Comparison of ENCODE assay signal across 21 cellular contexts in the genomic region with DNA sequence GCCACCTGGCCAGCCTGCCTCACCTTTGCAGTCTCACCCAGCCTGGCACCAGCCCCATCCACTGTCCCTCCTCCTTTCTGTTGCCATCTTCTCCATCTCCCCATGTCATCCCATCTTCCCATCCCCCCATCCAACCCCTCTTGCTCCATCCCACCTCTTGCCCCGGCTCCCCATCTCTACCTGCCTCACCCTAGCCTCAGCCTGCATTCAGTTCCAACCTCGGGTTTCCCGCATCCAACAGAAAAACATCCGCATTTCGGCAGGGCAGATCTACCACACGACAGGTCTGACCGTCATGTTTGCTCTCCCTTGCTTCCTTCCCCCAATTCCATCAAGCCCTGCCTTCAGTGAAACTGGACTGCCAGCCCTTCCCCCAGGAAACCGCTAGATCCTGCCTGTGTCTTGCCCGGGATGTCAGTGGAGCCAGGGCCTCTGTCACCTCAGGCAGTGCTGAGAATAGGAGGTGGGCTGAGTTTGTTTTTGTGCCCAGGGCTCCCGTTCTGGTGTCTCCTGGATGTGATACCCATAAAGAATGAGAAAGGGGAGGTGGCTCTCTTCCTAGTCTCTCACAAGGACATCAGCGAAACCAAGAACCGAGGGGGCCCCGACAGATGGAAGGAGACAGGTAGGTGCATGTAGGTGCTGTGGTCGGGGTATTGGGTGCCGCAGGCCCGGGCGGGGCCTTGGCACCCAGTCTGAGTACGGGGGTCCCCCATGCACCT. TPM values are rescaled to one million over a fixed set of nuclear protein-coding genes. Genes with fewer than 3 reads are reported as not detected.
DNase-seq lines count a peak whose midpoint lies in the region; ATAC-seq and TF ChIP-seq lines count a peak whose summit lies in the region.
"Had no signal": no experiment of that assay in that cellular context is flagged by ENCODE, and none has a peak within 500 bp of the region (broad histone marks: within the 10 kb centered on the region; RNA-seq: fewer than 3 reads in every experiment).

No MANE protein-coding gene starts in this region.

- H3K9ac ChIP-seq in mesenchymal stem cell (ENCODE audit: low read length) (no peak overlapping the region), smooth muscle cell (ENCODE audit: low read depth) (no peak overlapping the region)
- H3K9ac ChIP-seq: parathyroid adenoma had no signal

- H3K27me3 ChIP-seq in mesenchymal stem cell (ENCODE audit: control insufficient read depth in 1 of 2, insufficient read depth in 1 of 2, low read length in 2 of 2) = peaks cover 67 to 88% of the 10 kb centered on the region in 2 experiments
- H3K27me3 ChIP-seq in smooth muscle cell (ENCODE audit: low read depth) = peaks cover 98% of the 10 kb centered on the region
- H3K27me3 ChIP-seq: thyroid gland had no signal

- H3K36me3 ChIP-seq in mesenchymal stem cell (ENCODE audit: control insufficient read depth in 1 of 2, insufficient read depth in 2 of 2, low read depth in 1 of 2, low read length in 2 of 2) (no peaks in the 10 kb centered on the region), smooth muscle cell (ENCODE audit: low read depth) (no peaks in the 10 kb centered on the region)
- H3K36me3 ChIP-seq: thyroid gland had no signal

- no peak overlapping the region for H3K27ac Mint-ChIP-seq in activated naive CD4-positive, alpha-beta T cell treated with anti-CD3 and anti-CD28 coated beads, Interleukin-2, amount 50 U/mL, for 24 hours
- H3K27ac Mint-ChIP-seq in activated T-helper 17 cell treated with anti-CD3 and anti-CD28 coated beads, Interleukin-2, amount 50 U/mL, for 72 hours = peak overlapping the region; percentile 4
- H3K27ac Mint-ChIP-seq in type B pancreatic cell = no peak overlapping the region

- H3K23ac ChIP-seq in mesenchymal stem cell (ENCODE audit: low read length in 2 of 2) = no peak overlapping the region

- peaks cover 17% of the 10 kb centered on the region for H3K4me1 Mint-ChIP-seq in activated naive CD4-positive, alpha-beta T cell treated with anti-CD3 and anti-CD28 coated beads, Interleukin-2, amount 50 U/mL, for 24 hours
- H3K4me1 Mint-ChIP-seq in activated T-helper 17 cell treated with anti-CD3 and anti-CD28 coated beads, Interleukin-2, amount 50 U/mL, for 72 hours = peaks cover 4% of the 10 kb centered on the region
- peaks cover 5% of the 10 kb centered on the region for H3K4me1 Mint-ChIP-seq in type B pancreatic cell (ENCODE audit: unreplicated experiment)

- no peak overlapping the region for H2BK12ac ChIP-seq in mesenchymal stem cell (ENCODE audit: low read length in 2 of 2)

- 80% methylated on average over 18 of the region's 18 CpGs for WGBS in mesenchymal stem cell
- 84% methylated on average over 18 of the region's 18 CpGs for WGBS in smooth muscle cell (ENCODE audit: low lambda C conversion rate)

- no peak for DNase-seq in activated naive CD4-positive, alpha-beta T cell treated with anti-CD3 and anti-CD28 coated beads, Interleukin-2, amount 50 U/mL, for 16 hours
- DNase-seq in mesenchymal stem cell = no peak
- no peak for DNase-seq in type B pancreatic cell (ENCODE audit: extremely low spot score, unreplicated experiment)
- DNase-seq in smooth muscle cell (lab: John Stamatoyannopoulos, UW; ENCODE audit: unreplicated experiment) = no peak
- DNase-seq in T-helper 9 cell = no peak
- DNase-seq: activated gamma-delta T cell; amygdala; C1 segment of cervical spinal cord; DMS 273 treated with DMSO at 0.1 percent for 48 hours; hypothalamus; NCI-H2029; NCI-H446 treated with DMSO at 0.1 percent for 48 hours; NK-92 treated with Interleukin-12 subunit alpha and Interleukin-12 subunit beta, amount 100 ng/mL, for 24 hours; stimulated activated naive CD8-positive, alpha-beta T cell treated with anti-CD3 and anti-CD28 coated beads, Interleukin-15, Interleukin-2, amounts not matched to agents 100 U/mL and 50 U/mL, for 24 hours; thyroid gland had no signal

- no peaks in the 10 kb centered on the region for H3K9me3 Mint-ChIP-seq in activated naive CD4-positive, alpha-beta T cell treated with anti-CD3 and anti-CD28 coated beads, Interleukin-2, amount 50 U/mL, for 24 hours
- H3K9me3 Mint-ChIP-seq in activated T-helper 17 cell treated with anti-CD3 and anti-CD28 coated beads, Interleukin-2, amount 50 U/mL, for 72 hours = no peaks in the 10 kb centered on the region
- no peaks in the 10 kb centered on the region for H3K9me3 Mint-ChIP-seq in type B pancreatic cell

- H3K4me1 ChIP-seq in mesenchymal stem cell (ENCODE audit: control insufficient read depth, insufficient read depth, low read depth, low read length) (peaks cover 22% of the 10 kb centered on the region), smooth muscle cell (ENCODE audit: low read depth) (peaks cover 6% of the 10 kb centered on the region)

- no peak overlapping the region for H4K91ac ChIP-seq in mesenchymal stem cell (ENCODE audit: low read length)

- H3K14ac ChIP-seq in mesenchymal stem cell (ENCODE audit: low read length in 2 of 2) = no peak overlapping the region

- H3K4me3 ChIP-seq in mesenchymal stem cell (ENCODE audit: insufficient read depth in 1 of 2, low read depth in 1 of 2, low read length in 2 of 2) = no peak overlapping the region
- H3K4me3 ChIP-seq in smooth muscle cell = no peak overlapping the region
- H3K4me3 ChIP-seq: lung, thyroid gland had no signal

- H3K27me3 Mint-ChIP-seq in activated naive CD4-positive, alpha-beta T cell treated with anti-CD3 and anti-CD28 coated beads, Interleukin-2, amount 50 U/mL, for 24 hours = no peaks in the 10 kb centered on the region
- H3K27me3 Mint-ChIP-seq in activated T-helper 17 cell treated with anti-CD3 and anti-CD28 coated beads, Interleukin-2, amount 50 U/mL, for 72 hours = peaks cover 8% of the 10 kb centered on the region
- H3K27me3 Mint-ChIP-seq in type B pancreatic cell = peaks cover 87% of the 10 kb centered on the region

- H3K36me3 Mint-ChIP-seq in activated naive CD4-positive, alpha-beta T cell treated with anti-CD3 and anti-CD28 coated beads, Interleukin-2, amount 50 U/mL, for 24 hours = no peaks in the 10 kb centered on the region
- no peaks in the 10 kb centered on the region for H3K36me3 Mint-ChIP-seq in activated T-helper 17 cell treated with anti-CD3 and anti-CD28 coated beads, Interleukin-2, amount 50 U/mL, for 72 hours (ENCODE audit: low read depth)
- no peaks in the 10 kb centered on the region for H3K36me3 Mint-ChIP-seq in type B pancreatic cell

- no peaks in the 10 kb centered on the region for H3K79me2 ChIP-seq in smooth muscle cell (ENCODE audit: low read depth)
- H3K79me2 ChIP-seq: parathyroid adenoma had no signal

- H3K4me3 Mint-ChIP-seq in activated naive CD4-positive, alpha-beta T cell treated with anti-CD3 and anti-CD28 coated beads, Interleukin-2, amount 50 U/mL, for 24 hours = peak overlapping the region; percentile 20
- H3K4me3 Mint-ChIP-seq in activated T-helper 17 cell treated with anti-CD3 and anti-CD28 coated beads, Interleukin-2, amount 50 U/mL, for 72 hours = no peak overlapping the region
- H3K4me3 Mint-ChIP-seq in type B pancreatic cell = peak overlapping the region; percentile 19

- H2BK15ac ChIP-seq in mesenchymal stem cell (ENCODE audit: low read depth, poor library complexity, severe bottlenecking) = peak overlapping the region; percentile 29

- no peak overlapping the region for H2AK5ac ChIP-seq in mesenchymal stem cell (ENCODE audit: low read length, severe bottlenecking)

- H3K4me2 ChIP-seq in mesenchymal stem cell (ENCODE audit: low read length, poor library complexity, severe bottlenecking) (no peak overlapping the region), smooth muscle cell (no peak overlapping the region)

- no peak overlapping the region for H2BK5ac ChIP-seq in mesenchymal stem cell (ENCODE audit: low read depth, low read length, poor library complexity, severe bottlenecking)

- H3K79me1 ChIP-seq in mesenchymal stem cell (replicated peaks; ENCODE audit: low read length, poor library complexity, severe bottlenecking) = no peaks in the 10 kb centered on the region

- no peaks in the 10 kb centered on the region for H3F3A ChIP-seq in smooth muscle cell (ENCODE audit: low read depth)

- no peak for TF ChIP-seq CTCF in type B pancreatic cell (conservative IDR thresholded peaks at IDR 0.05)
- no peak for TF ChIP-seq CTCF in smooth muscle cell (IDR thresholded peaks at IDR 0.05; ENCODE audit: borderline replicate concordance, insufficient read depth, poor library complexity, severe bottlenecking)

- ATAC-seq in activated T-helper 17 cell treated with anti-CD3 and anti-CD28 coated beads, Interleukin-2, amount 50 U/mL, for 72 hours (replicated peaks) = no peak
- no peak for ATAC-seq in GM19397 (IDR thresholded peaks at IDR 0.05; ENCODE audit: unreplicated experiment)
- ATAC-seq: Panc1; stimulated activated naive CD8-positive, alpha-beta T cell treated with anti-CD3 and anti-CD28 coated beads, Interleukin-15, Interleukin-2, amounts not matched to agents 100 U/mL and 50 U/mL, for 24 hours had no signal

- no peak overlapping the region for H2BK120ac ChIP-seq in mesenchymal stem cell (ENCODE audit: low read depth, low read length)

- H4K8ac ChIP-seq in mesenchymal stem cell (ENCODE audit: low read length) = no peak overlapping the region

- no peak overlapping the region for H3K4ac ChIP-seq in mesenchymal stem cell (ENCODE audit: low read depth in 1 of 2, low read length in 2 of 2)

- no peak overlapping the region for H3K18ac ChIP-seq in mesenchymal stem cell (ENCODE audit: low read depth in 1 of 2, low read length in 2 of 2)

- H4K20me1 ChIP-seq in smooth muscle cell (ENCODE audit: low read depth) = no peaks in the 10 kb centered on the region

- H3K27ac ChIP-seq in mesenchymal stem cell (ENCODE audit: low read length, poor library complexity, severe bottlenecking) (no peak overlapping the region), smooth muscle cell (ENCODE audit: low read depth) (no peak overlapping the region)
- H3K27ac ChIP-seq: parathyroid adenoma, thyroid gland had no signal

- H2AFZ ChIP-seq in mesenchymal stem cell (ENCODE audit: low read depth, low read length) (no peak overlapping the region), smooth muscle cell (ENCODE audit: low read depth) (no peak overlapping the region)
- H2AFZ ChIP-seq: parathyroid adenoma had no signal

- H3K9me3 ChIP-seq in mesenchymal stem cell (ENCODE audit: control insufficient read depth, low read length) (no peaks in the 10 kb centered on the region), smooth muscle cell (replicated peaks; ENCODE audit: low read depth) (no peaks in the 10 kb centered on the region)
- H3K9me3 ChIP-seq: thyroid gland had no signal

RNA-seq across cellular contexts. Expression of a gene that starts 2.5 kb away (rescaled TPM):
- 1 to 10 TPM; 1.1 to 1.3 TPM for total RNA-seq in activated T-helper 17 cell treated with anti-CD3 and anti-CD28 coated beads, Interleukin-2, amount 50 U/mL, for 72 hours
- polyA plus RNA-seq in mesenchymal stem cell (2013, experiment 1 of 2) = 0.03 TPM
- 0.01 TPM for polyA plus RNA-seq in mesenchymal stem cell (2013, experiment 2 of 2)
- 0.72 and 1.8 TPM in 2 replicates for total RNA-seq in type B pancreatic cell (ENCODE audit: low replicate concordance)
- 0.09 and 0.40 TPM in 2 replicates for total RNA-seq in smooth muscle cell
- polyA plus RNA-seq in smooth muscle cell = 0.19 and 0.94 TPM in 2 replicates

RNA-seq across cellular contexts. Expression of a gene that starts 26.6 kb away (rescaled TPM):
- 10 to 100 TPM; 31.6 to 54.8 TPM for total RNA-seq in activated T-helper 17 cell treated with anti-CD3 and anti-CD28 coated beads, Interleukin-2, amount 50 U/mL, for 72 hours
- 38.7 TPM for polyA plus RNA-seq in mesenchymal stem cell (2013, experiment 1 of 2)
- polyA plus RNA-seq in mesenchymal stem cell (2013, experiment 2 of 2) = 39.8 TPM
- total RNA-seq in type B pancreatic cell (ENCODE audit: low replicate concordance) (60.6 and 61.8 TPM in 2 replicates), smooth muscle cell (41.4 and 46.4 TPM in 2 replicates)
- 54.4 and 55.2 TPM in 2 replicates for polyA plus RNA-seq in smooth muscle cell
